ENCODE assay signal across 32 cellular contexts in the genomic region with DNA sequence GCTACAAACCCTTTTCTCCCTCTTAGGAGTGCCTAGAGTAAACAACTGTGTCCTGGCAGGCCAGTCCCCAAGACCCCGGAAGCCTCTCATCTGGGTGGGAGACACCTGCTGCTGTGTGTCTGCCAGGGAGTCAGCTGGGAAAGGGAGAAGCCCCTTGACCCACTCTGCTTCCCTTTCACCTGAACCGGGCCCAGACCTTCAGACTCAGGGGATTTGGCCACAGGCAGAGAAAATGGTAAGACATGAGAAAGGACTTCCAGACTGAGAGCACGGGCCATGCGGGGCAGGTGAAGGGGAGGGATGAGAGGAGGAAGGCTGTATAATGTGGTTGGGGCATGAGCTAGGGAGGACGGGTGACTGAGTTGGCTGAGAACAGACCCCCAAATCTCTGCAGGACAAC. TPM values are rescaled to one million over a fixed set of nuclear protein-coding genes. Genes with fewer than 3 reads are reported as not detected.
"Had no signal": no experiment of that assay in that cellular context is flagged by ENCODE, and none has a peak within 500 bp of the region (broad histone marks: within the 10 kb centered on the region; RNA-seq: fewer than 3 reads in every experiment).

No MANE protein-coding gene starts in this region.

- H3K36me3 ChIP-seq: brain microvascular endothelial cell, Peyer's patch had no signal

- H3K4me3 ChIP-seq: Peyer's patch had no signal

- H3K9me3 Mint-ChIP-seq: activated B cell treated with CpG ODN at 0.5 μM for 24 hours; activated CD4-positive, alpha-beta memory T cell treated with anti-CD3 and anti-CD28 coated beads for 36 hours; activated naive CD8-positive, alpha-beta T cell treated with anti-CD3 and anti-CD28 coated beads for 36 hours; activated T-cell treated with anti-CD3 and anti-CD28 coated beads, Interleukin-2, amount 50 U/mL, for 72 hours; activated T-helper 17 cell treated with anti-CD3 and anti-CD28 coated beads, Interleukin-2, amount 50 U/mL, for 72 hours; central memory CD8-positive, alpha-beta T cell; T-cell had no signal

- H3K4me3 Mint-ChIP-seq: activated B cell treated with CpG ODN at 0.5 μM for 24 hours; activated CD4-positive, alpha-beta memory T cell treated with anti-CD3 and anti-CD28 coated beads for 36 hours; activated naive CD8-positive, alpha-beta T cell treated with anti-CD3 and anti-CD28 coated beads for 36 hours; activated T-cell treated with anti-CD3 and anti-CD28 coated beads, Interleukin-2, amount 50 U/mL, for 72 hours; activated T-helper 17 cell treated with anti-CD3 and anti-CD28 coated beads, Interleukin-2, amount 50 U/mL, for 72 hours; central memory CD8-positive, alpha-beta T cell; T-cell had no signal

- ATAC-seq: activated T-cell treated with anti-CD3 and anti-CD28 coated beads, Interleukin-2, amount 50 U/mL, for 72 hours; activated T-helper 17 cell treated with anti-CD3 and anti-CD28 coated beads, Interleukin-2, amount 50 U/mL, for 72 hours; SK-N-SH treated with all-trans-retinoic acid at 6 μM for 48 hours; T-cell had no signal

- H3K27ac ChIP-seq: brain microvascular endothelial cell, Peyer's patch, VCaP had no signal

- H3K27me3 Mint-ChIP-seq: activated B cell treated with CpG ODN at 0.5 μM for 24 hours; activated CD4-positive, alpha-beta memory T cell treated with anti-CD3 and anti-CD28 coated beads for 36 hours; activated naive CD8-positive, alpha-beta T cell treated with anti-CD3 and anti-CD28 coated beads for 36 hours; activated T-helper 17 cell treated with anti-CD3 and anti-CD28 coated beads, Interleukin-2, amount 50 U/mL, for 72 hours; central memory CD8-positive, alpha-beta T cell; T-cell had no signal

- H3K27me3 ChIP-seq: brain microvascular endothelial cell, Peyer's patch had no signal

- H3K4me1 Mint-ChIP-seq: activated T-helper 17 cell treated with anti-CD3 and anti-CD28 coated beads, Interleukin-2, amount 50 U/mL, for 72 hours had no signal

- H3K27ac Mint-ChIP-seq: activated B cell treated with CpG ODN at 0.5 μM for 24 hours; activated CD4-positive, alpha-beta memory T cell treated with anti-CD3 and anti-CD28 coated beads for 36 hours; activated naive CD8-positive, alpha-beta T cell treated with anti-CD3 and anti-CD28 coated beads for 36 hours; activated T-cell treated with anti-CD3 and anti-CD28 coated beads, Interleukin-2, amount 50 U/mL, for 72 hours; activated T-helper 17 cell treated with anti-CD3 and anti-CD28 coated beads, Interleukin-2, amount 50 U/mL, for 72 hours; T-cell had no signal

- H3K36me3 Mint-ChIP-seq: activated CD4-positive, alpha-beta memory T cell treated with anti-CD3 and anti-CD28 coated beads for 36 hours; activated naive CD8-positive, alpha-beta T cell treated with anti-CD3 and anti-CD28 coated beads for 36 hours had no signal

- H3K9me3 ChIP-seq: Peyer's patch had no signal

- DNase-seq: activated B cell treated with CpG ODN at 0.5 μM for 24 hours; activated CD4-positive, alpha-beta memory T cell treated with anti-CD3 and anti-CD28 coated beads for 36 hours; activated CD4-positive, alpha-beta T cell treated with anti-CD3 and anti-CD28 coated beads for 4 hours; activated CD4-positive, alpha-beta T cell treated with anti-CD3 and anti-CD28 coated beads, Interleukin-2, amount 50 U/mL, for 1 hour; activated CD4-positive, CD25-positive, alpha-beta regulatory T cell treated with anti-CD3 and anti-CD28 coated beads, Interleukin-2, amount 50 U/mL, for 72 hours; activated effector memory CD4-positive, alpha-beta T cell treated with anti-CD3 and anti-CD28 coated beads, Interleukin-2, amount 50 U/mL, for 16 hours; activated naive CD4-positive, alpha-beta T cell; activated naive CD4-positive, alpha-beta T cell treated with anti-CD3 and anti-CD28 coated beads, Interleukin-2, amount 50 U/mL, for 16 hours; activated naive CD8-positive, alpha-beta T cell treated with anti-CD3 and anti-CD28 coated beads for 36 hours; activated T-cell treated with anti-CD3 and anti-CD28 coated beads, Interleukin-2, amount 50 U/mL, for 1 hour; activated T-cell treated with anti-CD3 and anti-CD28 coated beads, Interleukin-2, amount 50 U/mL, for 72 hours; amniotic stem cell; brain microvascular endothelial cell; KG1; NCI-H1092 treated with DMSO at 0.1 percent for 48 hours; NCI-H187; NCI-H2107; NCI-H2171; NCI-H526 treated with DMSO at 0.1 percent for 48 hours; Peyer's patch; RPMI8226; SHP77 treated with DMSO at 0.1 percent for 48 hours; T-cell; T-helper 2 cell; T-helper 9 cell had no signal

RNA-seq across cellular contexts. Expression of a gene that starts 36.0 kb away (rescaled TPM):
- total RNA-seq: activated B cell treated with CpG ODN at 0.5 μM for 24 hours; activated CD8-positive, alpha-beta memory T cell treated with anti-CD3 and anti-CD28 coated beads for 36 hours; activated naive CD8-positive, alpha-beta T cell treated with anti-CD3 and anti-CD28 coated beads for 36 hours; activated T-helper 17 cell treated with anti-CD3 and anti-CD28 coated beads, Interleukin-2, amount 50 U/mL, for 72 hours; M059J; Peyer's patch; SK-MEL-5; T-cell had no signal
